In the genomic region with DNA sequence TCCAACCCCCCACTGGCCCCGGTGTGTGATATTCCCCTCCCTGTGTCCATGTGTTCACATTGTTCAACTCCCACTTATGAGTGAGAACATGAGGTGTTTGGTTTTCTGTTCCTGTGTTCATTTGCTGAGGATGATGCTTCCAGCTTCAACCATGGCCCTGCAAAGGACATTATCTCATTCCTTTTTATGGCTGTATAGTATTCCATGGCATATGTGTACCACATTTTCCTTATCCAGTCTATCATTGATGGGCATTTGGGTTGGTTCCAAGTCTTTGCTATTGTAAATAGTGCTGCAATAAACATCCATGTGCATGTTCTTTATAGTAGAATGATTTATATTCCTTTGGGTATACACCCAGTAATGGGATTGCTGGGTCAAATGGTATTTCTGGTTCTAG, we compare ENCODE assay signal across 10 cellular contexts. TPM values are rescaled to one million over a fixed set of nuclear protein-coding genes. Genes with fewer than 3 reads are reported as not detected.
"Had no signal": no experiment of that assay in that cellular context is flagged by ENCODE, and none has a peak within 500 bp of the region (broad histone marks: within the 10 kb centered on the region; RNA-seq: fewer than 3 reads in every experiment).

No MANE protein-coding gene starts in this region.

RNA-seq across cellular contexts. Expression of a gene that starts 10.5 kb away (rescaled TPM):
- total RNA-seq: naive thymus-derived CD8-positive, alpha-beta T cell; natural killer cell; natural killer cell treated with Interleukin-12 subunit alpha and Interleukin-12 subunit beta and Interleukin-15 and Interleukin-18, amount 100 ng/mL, for 72 hours; neural crest cell; omental fat pad; pancreas; pulmonary artery endothelial cell; spleen had no signal
- polyA plus RNA-seq: naive thymus-derived CD8-positive, alpha-beta T cell; neural cell; smooth muscle cell had no signal
